16 cellular contexts compared by ENCODE assay signal in the genomic region with DNA sequence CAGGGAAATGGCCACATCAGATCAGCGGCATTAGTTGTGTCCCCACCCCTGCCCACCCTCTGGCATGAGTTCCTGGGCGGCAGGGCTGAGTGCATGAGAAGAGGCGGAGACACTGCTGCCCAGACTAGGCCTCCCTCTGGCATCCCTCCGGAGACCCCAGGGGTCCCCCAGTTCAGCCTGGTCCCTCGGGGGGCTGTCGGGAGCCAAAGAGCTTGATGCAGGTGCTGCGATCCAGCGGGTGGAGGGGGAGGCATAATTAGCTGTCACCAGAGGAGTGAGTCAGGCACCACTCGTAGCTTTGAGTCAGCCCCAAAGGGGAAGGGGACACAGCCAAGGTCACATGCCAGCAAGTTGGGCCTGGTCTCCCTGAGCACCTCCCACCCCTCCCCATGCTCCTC. TPM values are rescaled to one million over a fixed set of nuclear protein-coding genes. Genes with fewer than 3 reads are reported as not detected.
DNase-seq lines count a peak whose midpoint lies in the region; ATAC-seq and TF ChIP-seq lines count a peak whose summit lies in the region.
"Had no signal": no experiment of that assay in that cellular context is flagged by ENCODE, and none has a peak within 500 bp of the region (broad histone marks: within the 10 kb centered on the region; RNA-seq: fewer than 3 reads in every experiment).

No MANE protein-coding gene starts in this region.

- no peaks in the 10 kb centered on the region for H3K36me3 Mint-ChIP-seq in CD14-positive monocyte
- no peaks in the 10 kb centered on the region for H3K36me3 Mint-ChIP-seq in activated naive CD4-positive, alpha-beta T cell treated with anti-CD3 and anti-CD28 coated beads for 36 hours (ENCODE audit: low read depth)
- H3K36me3 Mint-ChIP-seq: CD8-positive, alpha-beta T cell had no signal

- no peak overlapping the region for H3K27ac Mint-ChIP-seq in CD14-positive monocyte
- H3K27ac Mint-ChIP-seq in activated naive CD4-positive, alpha-beta T cell treated with anti-CD3 and anti-CD28 coated beads for 36 hours, result no peak overlapping the region
- H3K27ac Mint-ChIP-seq: CD8-positive, alpha-beta T cell; GM23338; HFFc6 had no signal

- peak; percentile 41 for DNase-seq in A172 (ENCODE audit: low spot score)
- peak; percentile 25 for DNase-seq in CD14-positive monocyte (ENCODE audit: low spot score)
- DNase-seq in head of caudate nucleus, result peak in 41 of 42 donors; percentile 19 to 84 (median 54)
- peak; percentile 29 for DNase-seq in stimulated activated naive CD8-positive, alpha-beta T cell treated with anti-CD3 and anti-CD28 coated beads, Interleukin-15, Interleukin-2, amounts not matched to agents 100 U/mL and 50 U/mL, for 24 hours
- no peak for DNase-seq in NCI-H1436 (lab: John Stamatoyannopoulos, UW)
- no peak for DNase-seq in H4 (ENCODE audit: low spot score)
- DNase-seq in activated naive CD4-positive, alpha-beta T cell treated with anti-CD3 and anti-CD28 coated beads for 36 hours, result no peak
- DNase-seq: AML-193; Calu3; CD8-positive, alpha-beta T cell; DMS79 treated with DMSO at 0.1 percent for 48 hours; GF-D8; HFFc6 had no signal

- H3K27me3 Mint-ChIP-seq in CD14-positive monocyte (ENCODE audit: low read depth in 3 of 3), result peaks cover 3 to 8% (median 3%) of the 10 kb centered on the region in 3 donors
- H3K27me3 Mint-ChIP-seq in activated naive CD4-positive, alpha-beta T cell treated with anti-CD3 and anti-CD28 coated beads for 36 hours (ENCODE audit: low read depth), result peaks cover 6% of the 10 kb centered on the region

- CTCF ChIA-PET in activated naive CD4-positive, alpha-beta T cell treated with anti-CD3 and anti-CD28 coated beads for 36 hours (lab: Charles Lee), result no interaction called here

- no peaks in the 10 kb centered on the region for H3K4me1 Mint-ChIP-seq in CD14-positive monocyte
- H3K4me1 Mint-ChIP-seq in activated naive CD4-positive, alpha-beta T cell treated with anti-CD3 and anti-CD28 coated beads for 36 hours (ENCODE audit: low read depth), result peaks cover 3% of the 10 kb centered on the region

- no peak for TF ChIP-seq CTCF in CD14-positive monocyte (IDR thresholded peaks at IDR 0.05)

- no peak for ATAC-seq in stimulated activated naive CD8-positive, alpha-beta T cell treated with anti-CD3 and anti-CD28 coated beads, Interleukin-15, Interleukin-2, amounts not matched to agents 100 U/mL and 50 U/mL, for 24 hours
- ATAC-seq: A549; CD8-positive, alpha-beta T cell; HCT116 had no signal

- intact Hi-C loops in CD14-positive monocyte (cut with micrococcal nuclease) (no loop called here), head of caudate nucleus (cut with DNase I) (no loop called here)
- intact Hi-C loops in activated naive CD4-positive, alpha-beta T cell treated with anti-CD3 and anti-CD28 coated beads for 36 hours (cut with micrococcal nuclease), result no loop called here

- peaks cover 0 to 1% (median 0%) of the 10 kb centered on the region in 7 donors for H3K9me3 Mint-ChIP-seq in CD14-positive monocyte
- H3K9me3 Mint-ChIP-seq in activated naive CD4-positive, alpha-beta T cell treated with anti-CD3 and anti-CD28 coated beads for 36 hours, result no peaks in the 10 kb centered on the region
- H3K9me3 Mint-ChIP-seq: CD8-positive, alpha-beta T cell; GM23338; HFFc6 had no signal

- no peak overlapping the region for H3K4me3 Mint-ChIP-seq in CD14-positive monocyte
- no peak overlapping the region for H3K4me3 Mint-ChIP-seq in activated naive CD4-positive, alpha-beta T cell treated with anti-CD3 and anti-CD28 coated beads for 36 hours
- H3K4me3 Mint-ChIP-seq: CD8-positive, alpha-beta T cell; GM23338; HFFc6 had no signal

RNA-seq across cellular contexts. Expression of a gene that starts 34.5 kb away (rescaled TPM):
- 23.0 and 29.6 TPM in 2 replicates for total RNA-seq in A172 (2014; rRNA removed; shearing (Covaris generic))
- polyA plus RNA-seq in CD14-positive monocyte, result 10 to 100 TPM in 1 of 2 donors, 1 to 10 TPM in 1; 9.9 to 17.6 TPM
- 10.2 and 12.4 TPM in 2 replicates for total RNA-seq in H4 (2014; rRNA removed; shearing (Covaris generic))
- total RNA-seq in activated naive CD4-positive, alpha-beta T cell treated with anti-CD3 and anti-CD28 coated beads for 36 hours, result 10 to 100 TPM in 1 of 2 experiments, 1 to 10 TPM in 1; 9.2 to 13.7 TPM

Comparison
In these comparisons a context has a peak if more than half of its experiments do, and no peak if none do; other contexts are left out.
1. DNase-seq: peak in A172 (single experiment), CD14-positive monocyte (single experiment), head of caudate nucleus (41 of 42) and stimulated activated naive CD8-positive, alpha-beta T cell treated with anti-CD3 and anti-CD28 coated beads, Interleukin-15, Interleukin-2, amounts not matched to agents 100 U/mL and 50 U/mL, for 24 hours (single experiment); none in NCI-H1436 (single experiment), H4 (single experiment) and activated naive CD4-positive, alpha-beta T cell treated with anti-CD3 and anti-CD28 coated beads for 36 hours (single experiment).